11 cellular contexts compared by ENCODE assay signal in the genomic region with DNA sequence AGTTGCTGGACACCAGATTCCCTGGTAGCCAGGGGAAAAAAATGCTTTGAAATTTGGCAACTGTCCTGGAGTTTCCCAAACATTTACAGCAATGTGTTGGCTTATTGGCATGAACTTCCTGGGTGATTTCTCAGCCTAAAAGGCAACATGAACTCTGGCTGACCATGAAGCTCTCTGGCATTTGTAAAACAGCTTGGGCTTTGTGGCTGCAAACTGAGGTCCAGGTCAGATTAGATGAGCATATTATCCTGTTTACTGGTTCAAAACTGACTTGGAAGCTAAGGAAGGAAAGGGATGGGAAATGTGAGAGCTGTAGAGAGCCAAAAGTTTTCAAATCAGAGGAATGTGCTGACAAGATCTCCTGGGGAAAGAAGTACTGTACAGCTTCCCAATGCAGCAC.
A peak's percentile ranks its signal among the peaks of the same experiment; 100 is the strongest.
DNase-seq lines count a peak whose midpoint lies in the region; FAIRE-seq and TF ChIP-seq lines count a peak whose summit lies in the region.
"Had no signal": no experiment of that assay in that cellular context is flagged by ENCODE, and none has a peak within 500 bp of the region (broad histone marks: within the 10 kb centered on the region; RNA-seq: fewer than 3 reads in every experiment).

No MANE protein-coding gene starts in this region.

- H3K4me3 ChIP-seq in AG04450 (ENCODE audit: low read depth, low read length), result no peak overlapping the region
- H3K4me3 ChIP-seq in MG63, result no peak overlapping the region
- H3K4me3 ChIP-seq: K562 had no signal

- peak overlapping the region; percentile 40 for H3K27ac ChIP-seq in AG04450 (ENCODE audit: low read depth, low read length)

- H3K27me3 ChIP-seq in AG04450 (ENCODE audit: control insufficient read depth, insufficient read depth, low read length), result no peaks in the 10 kb centered on the region
- no peaks in the 10 kb centered on the region for H3K27me3 ChIP-seq in MG63

- H3K9me3 ChIP-seq in AG04450 (ENCODE audit: control insufficient read depth, insufficient read depth, low read length), result no peaks in the 10 kb centered on the region
- no peaks in the 10 kb centered on the region; the same call in 1 of the 2 replicates for H3K9me3 ChIP-seq in MG63

- CTCF ChIA-PET in AG04450 (lab: Charles Lee), result interaction anchor here (1.0 to 4.0 kb wide), 5 partner anchors 14 to 244 kb away, joined by 4 to 17 read pairs (median 5); a partner anchor contains a TSS
- CTCF ChIA-PET in HEK293T (lab: Yijun Ruan, JAX), result no interaction called here

- H3K36me3 ChIP-seq in MG63, result peaks cover 80% of the 10 kb centered on the region

- no peak for TF ChIP-seq CTCF in AG04450 (IDR thresholded peaks at IDR 0.05; ENCODE audit: low read depth, low read length)

- POLR2A ChIA-PET in AG04450 (lab: Yijun Ruan, JAX) (interaction anchor here (0.6 to 1.4 kb wide), 2 partner anchors 22 to 111 kb away, joined by 3 to 7 read pairs; no protein-coding TSS in a partner anchor), HEK293T (lab: Yijun Ruan, JAX) (no interaction called here)

- peak; percentile 76 for DNase-seq in AG04450 (ENCODE audit: low read depth, low spot score)
- peak; percentile 92 for DNase-seq in MG63
- DNase-seq in epidermal melanocyte (ENCODE audit: insufficient read length, low spot score), result peak; percentile 49
- peak; percentile 84 for DNase-seq in myocyte (ENCODE audit: low read depth)
- DNase-seq in HT-29 (ENCODE audit: low spot score), result no peak
- no peak for DNase-seq in COLO668 (lab: John Stamatoyannopoulos, UW; ENCODE audit: unreplicated experiment)
- DNase-seq in HEK293T (ENCODE audit: extremely low spot score), result no peak
- DNase-seq in GM19239 (ENCODE audit: insufficient read length, low spot score), result no peak
- DNase-seq: activated B cell treated with CpG ODN at 0.5 μM for 24 hours, NCI-H510A treated with DMSO at 0.1 percent for 48 hours had no signal

- FAIRE-seq in GM19239 (lab: Jason Lieb, UNC), result no peak
- FAIRE-seq: K562 had no signal

TF ChIP-seq in HEK293T, 16 proteins besides CTCF, POLR2A, EP300 and RAD21:
- no peak for TF ChIP-seq L3MBTL2 (conservative IDR thresholded peaks at IDR 0.05)
- no peak for TF ChIP-seq TARDBP (IDR thresholded peaks at IDR 0.05)
- TF ChIP-seq HDGF (IDR thresholded peaks at IDR 0.05; ENCODE audit: borderline replicate concordance), result no peak
- TF ChIP-seq CTBP1 (IDR thresholded peaks at IDR 0.05; ENCODE audit: borderline replicate concordance), result no peak
- TF ChIP-seq ARNT (IDR thresholded peaks at IDR 0.05), result no peak
- TF ChIP-seq SUZ12 (IDR thresholded peaks at IDR 0.05), result no peak
- no peak for TF ChIP-seq ELF4 (IDR thresholded peaks at IDR 0.05)
- no peak for TF ChIP-seq FOXA1 (IDR thresholded peaks at IDR 0.05)
- TF ChIP-seq LEF1 (IDR thresholded peaks at IDR 0.05; ENCODE audit: borderline replicate concordance), result no peak
- TF ChIP-seq BHLHE40 (IDR thresholded peaks at IDR 0.05; ENCODE audit: borderline replicate concordance), result no peak
- no peak for TF ChIP-seq SP1 (IDR thresholded peaks at IDR 0.05)
- TF ChIP-seq, protein P1, sequence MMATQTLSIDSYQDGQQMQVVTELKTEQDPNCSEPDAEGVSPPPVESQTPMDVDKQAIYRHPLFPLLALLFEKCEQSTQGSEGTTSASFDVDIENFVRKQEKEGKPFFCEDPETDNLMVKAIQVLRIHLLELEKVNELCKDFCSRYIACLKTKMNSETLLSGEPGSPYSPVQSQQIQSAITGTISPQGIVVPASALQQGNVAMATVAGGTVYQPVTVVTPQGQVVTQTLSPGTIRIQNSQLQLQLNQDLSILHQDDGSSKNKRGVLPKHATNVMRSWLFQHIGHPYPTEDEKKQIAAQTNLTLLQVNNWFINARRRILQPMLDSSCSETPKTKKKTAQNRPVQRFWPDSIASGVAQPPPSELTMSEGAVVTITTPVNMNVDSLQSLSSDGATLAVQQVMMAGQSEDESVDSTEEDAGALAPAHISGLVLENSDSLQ (IDR thresholded peaks at IDR 0.05), result no peak
- no peak for TF ChIP-seq ZNF384 (IDR thresholded peaks at IDR 0.05)
- TF ChIP-seq FOXM1 (IDR thresholded peaks at IDR 0.05; ENCODE audit: borderline replicate concordance), result no peak
- TF ChIP-seq FOXK2 (IDR thresholded peaks at IDR 0.05), result no peak
- no peak for TF ChIP-seq NFRKB (IDR thresholded peaks at IDR 0.05)
TF ChIP-seq in HEK293T: peak in this region for 0.

Comparison
In these comparisons a context has a peak if more than half of its experiments do, and no peak if none do; other contexts are left out.
1. DNase-seq: peak in AG04450 (single experiment), MG63 (single experiment), epidermal melanocyte (single experiment) and myocyte (single experiment); none in HT-29 (single experiment), COLO668 (single experiment), HEK293T (single experiment) and GM19239 (single experiment).